In the genomic region with DNA sequence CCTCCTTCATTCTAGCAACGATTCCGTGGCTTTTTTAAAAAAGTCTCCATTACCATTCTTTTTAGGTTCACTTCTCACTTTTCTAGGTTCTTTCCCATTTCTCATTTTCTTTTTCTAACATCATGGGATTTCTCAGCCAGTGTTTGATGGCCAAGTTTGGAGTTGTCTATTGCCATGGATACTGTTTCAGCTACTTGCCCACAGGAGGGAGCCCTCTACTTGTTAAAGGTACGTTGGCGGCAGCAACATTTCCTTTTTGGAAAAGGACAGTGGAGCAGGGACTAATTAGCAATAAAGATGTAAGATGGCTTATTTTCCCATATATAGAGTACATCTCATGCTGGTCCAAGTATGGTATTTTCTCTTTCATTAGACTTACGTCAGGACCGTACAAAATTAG, we compare ENCODE assay signal across 9 cellular contexts.
DNase-seq lines count a peak whose midpoint lies in the region; ATAC-seq, FAIRE-seq and TF ChIP-seq lines count a peak whose summit lies in the region.
"Had no signal": no experiment of that assay in that cellular context is flagged by ENCODE, and none has a peak within 500 bp of the region (broad histone marks: within the 10 kb centered on the region; RNA-seq: fewer than 3 reads in every experiment).

No MANE protein-coding gene starts in this region.

- H3K27me3 ChIP-seq in GM23338 (ENCODE audit: insufficient read depth), result no peaks in the 10 kb centered on the region

- TF ChIP-seq CTCF in GM23338 (conservative IDR thresholded peaks at IDR 0.05; ENCODE audit: low read depth in 2 of 2) (peak; percentile 93 to 98), chondrocyte (IDR thresholded peaks at IDR 0.05) (peak; percentile 73), osteocyte (IDR thresholded peaks at IDR 0.05) (peak; percentile 30), GM13976 (IDR thresholded peaks at IDR 0.05; ENCODE audit: borderline replicate concordance, control extremely low read depth, extremely low read depth, insufficient read depth, missing control alignments) (no peak)

- H2AFZ ChIP-seq in GM23338, result no peak overlapping the region

- H3K4me1 Mint-ChIP-seq in GM23338 (peaks cover 15% of the 10 kb centered on the region; the same call in 2 of the 3 replicates), chondrocyte (ENCODE audit: low read depth) (no peaks in the 10 kb centered on the region), osteocyte (ENCODE audit: unreplicated experiment) (no peaks in the 10 kb centered on the region)

- no peak overlapping the region for H3K4me2 ChIP-seq in GM23338

- DNase-seq in GM23338 (ENCODE audit: low spot score), result peak; percentile 84
- peak; percentile 9 for DNase-seq in NCI-H345 treated with DMSO at 0.1 percent for 48 hours (lab: John Stamatoyannopoulos, UW; ENCODE audit: unreplicated experiment)
- DNase-seq in chondrocyte (ENCODE audit: low spot score), result no peak
- DNase-seq in osteocyte (ENCODE audit: extremely low spot score, unreplicated experiment), result no peak
- DNase-seq in GM13976 (ENCODE audit: low spot score), result no peak
- no peak for DNase-seq in HTR-8/SVneo (ENCODE audit: insufficient read length, low spot score)
- DNase-seq in activated naive CD4-positive, alpha-beta T cell treated with anti-CD3 and anti-CD28 coated beads, Interleukin-2, amount 50 U/mL, for 72 hours (ENCODE audit: low spot score in 2 of 2), result no peak
- DNase-seq: activated T-cell treated with anti-CD3 and anti-CD28 coated beads for 4 hours had no signal

- H3K27me3 Mint-ChIP-seq in GM23338 (ENCODE audit: insufficient read depth, low read depth, poor library complexity) (no peaks in the 10 kb centered on the region), chondrocyte (ENCODE audit: low read depth) (peaks cover 11% of the 10 kb centered on the region), osteocyte (ENCODE audit: unreplicated experiment) (peaks cover 3% of the 10 kb centered on the region)

- H3K27ac Mint-ChIP-seq in GM23338 (no peak overlapping the region), chondrocyte (ENCODE audit: unreplicated experiment) (no peak overlapping the region), osteocyte (ENCODE audit: unreplicated experiment) (no peak overlapping the region)
- H3K27ac Mint-ChIP-seq in activated naive CD4-positive, alpha-beta T cell treated with anti-CD3 and anti-CD28 coated beads, Interleukin-2, amount 50 U/mL, for 72 hours, result no peak overlapping the region

- H3K36me3 ChIP-seq in GM23338 (ENCODE audit: insufficient read depth), result no peaks in the 10 kb centered on the region

- ATAC-seq in GM23338, result peak; percentile 81
- ATAC-seq in HG02642 (IDR thresholded peaks at IDR 0.05; ENCODE audit: poor library complexity, unreplicated experiment), result no peak
- no peak for ATAC-seq in activated naive CD4-positive, alpha-beta T cell treated with anti-CD3 and anti-CD28 coated beads, Interleukin-2, amount 50 U/mL, for 72 hours

- H3F3A ChIP-seq in GM23338 (replicated peaks; ENCODE audit: low read depth), result no peaks in the 10 kb centered on the region

- H3K9me2 ChIP-seq in GM23338 (ENCODE audit: insufficient read depth), result no peaks in the 10 kb centered on the region

- no peak for FAIRE-seq in HTR-8/SVneo (lab: Jason Lieb, UNC)

- no peaks in the 10 kb centered on the region for H3K79me2 ChIP-seq in GM23338 (replicated peaks; ENCODE audit: insufficient read depth)

- in situ Hi-C loops in GM13976 (cut with MboI; ENCODE audit: low sequenced_read_pairs, unreplicated experiment), result no loop called here

- H3K27ac ChIP-seq in GM23338 (ENCODE audit: low read depth), result no peak overlapping the region

- no peaks in the 10 kb centered on the region for H4K20me1 ChIP-seq in GM23338 (replicated peaks; ENCODE audit: insufficient read depth)

- H3K4me1 ChIP-seq in GM23338 (ENCODE audit: insufficient read depth), result peaks cover 19% of the 10 kb centered on the region

- H3K36me3 Mint-ChIP-seq in GM23338 (ENCODE audit: low read depth) (peaks cover 14% of the 10 kb centered on the region), chondrocyte (ENCODE audit: low read depth) (no peaks in the 10 kb centered on the region), osteocyte (ENCODE audit: unreplicated experiment) (no peaks in the 10 kb centered on the region)
- peaks cover 0 to 5% of the 10 kb centered on the region in 2 donors for H3K36me3 Mint-ChIP-seq in activated naive CD4-positive, alpha-beta T cell treated with anti-CD3 and anti-CD28 coated beads, Interleukin-2, amount 50 U/mL, for 72 hours

- peaks cover 24% of the 10 kb centered on the region for H3K9me3 Mint-ChIP-seq in GM23338
- peaks cover 3% of the 10 kb centered on the region for H3K9me3 Mint-ChIP-seq in chondrocyte (ENCODE audit: low read depth)
- H3K9me3 Mint-ChIP-seq in osteocyte (ENCODE audit: unreplicated experiment), result no peaks in the 10 kb centered on the region
- peaks cover 9 to 14% of the 10 kb centered on the region in 2 donors for H3K9me3 Mint-ChIP-seq in activated naive CD4-positive, alpha-beta T cell treated with anti-CD3 and anti-CD28 coated beads, Interleukin-2, amount 50 U/mL, for 72 hours

- no peak overlapping the region for H3K4me3 ChIP-seq in GM23338

- no peak overlapping the region for H3K4me3 Mint-ChIP-seq in GM23338
- no peak overlapping the region for H3K4me3 Mint-ChIP-seq in chondrocyte (ENCODE audit: unreplicated experiment)
- no peak overlapping the region for H3K4me3 Mint-ChIP-seq in osteocyte (ENCODE audit: unreplicated experiment)

TF ChIP-seq in GM23338, 12 proteins besides CTCF, POLR2A, EP300 and RAD21 (continues in another document):
- no peak for TF ChIP-seq EZH2phosphoT487 (IDR thresholded peaks at IDR 0.05; ENCODE audit: unreplicated experiment)
- TF ChIP-seq CREB1 (CRISPR knock-in tag; IDR thresholded peaks at IDR 0.05; ENCODE audit: low read depth), result no peak
- TF ChIP-seq, protein P1, sequence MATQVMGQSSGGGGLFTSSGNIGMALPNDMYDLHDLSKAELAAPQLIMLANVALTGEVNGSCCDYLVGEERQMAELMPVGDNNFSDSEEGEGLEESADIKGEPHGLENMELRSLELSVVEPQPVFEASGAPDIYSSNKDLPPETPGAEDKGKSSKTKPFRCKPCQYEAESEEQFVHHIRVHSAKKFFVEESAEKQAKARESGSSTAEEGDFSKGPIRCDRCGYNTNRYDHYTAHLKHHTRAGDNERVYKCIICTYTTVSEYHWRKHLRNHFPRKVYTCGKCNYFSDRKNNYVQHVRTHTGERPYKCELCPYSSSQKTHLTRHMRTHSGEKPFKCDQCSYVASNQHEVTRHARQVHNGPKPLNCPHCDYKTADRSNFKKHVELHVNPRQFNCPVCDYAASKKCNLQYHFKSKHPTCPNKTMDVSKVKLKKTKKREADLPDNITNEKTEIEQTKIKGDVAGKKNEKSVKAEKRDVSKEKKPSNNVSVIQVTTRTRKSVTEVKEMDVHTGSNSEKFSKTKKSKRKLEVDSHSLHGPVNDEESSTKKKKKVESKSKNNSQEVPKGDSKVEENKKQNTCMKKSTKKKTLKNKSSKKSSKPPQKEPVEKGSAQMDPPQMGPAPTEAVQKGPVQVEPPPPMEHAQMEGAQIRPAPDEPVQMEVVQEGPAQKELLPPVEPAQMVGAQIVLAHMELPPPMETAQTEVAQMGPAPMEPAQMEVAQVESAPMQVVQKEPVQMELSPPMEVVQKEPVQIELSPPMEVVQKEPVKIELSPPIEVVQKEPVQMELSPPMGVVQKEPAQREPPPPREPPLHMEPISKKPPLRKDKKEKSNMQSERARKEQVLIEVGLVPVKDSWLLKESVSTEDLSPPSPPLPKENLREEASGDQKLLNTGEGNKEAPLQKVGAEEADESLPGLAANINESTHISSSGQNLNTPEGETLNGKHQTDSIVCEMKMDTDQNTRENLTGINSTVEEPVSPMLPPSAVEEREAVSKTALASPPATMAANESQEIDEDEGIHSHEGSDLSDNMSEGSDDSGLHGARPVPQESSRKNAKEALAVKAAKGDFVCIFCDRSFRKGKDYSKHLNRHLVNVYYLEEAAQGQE (IDR thresholded peaks at IDR 0.05; ENCODE audit: unreplicated experiment), result no peak
- TF ChIP-seq, protein P2, sequence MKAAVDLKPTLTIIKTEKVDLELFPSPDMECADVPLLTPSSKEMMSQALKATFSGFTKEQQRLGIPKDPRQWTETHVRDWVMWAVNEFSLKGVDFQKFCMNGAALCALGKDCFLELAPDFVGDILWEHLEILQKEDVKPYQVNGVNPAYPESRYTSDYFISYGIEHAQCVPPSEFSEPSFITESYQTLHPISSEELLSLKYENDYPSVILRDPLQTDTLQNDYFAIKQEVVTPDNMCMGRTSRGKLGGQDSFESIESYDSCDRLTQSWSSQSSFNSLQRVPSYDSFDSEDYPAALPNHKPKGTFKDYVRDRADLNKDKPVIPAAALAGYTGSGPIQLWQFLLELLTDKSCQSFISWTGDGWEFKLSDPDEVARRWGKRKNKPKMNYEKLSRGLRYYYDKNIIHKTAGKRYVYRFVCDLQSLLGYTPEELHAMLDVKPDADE (IDR thresholded peaks at IDR 0.05), result no peak

Comparison
In these comparisons a context has a peak if more than half of its experiments do, and no peak if none do; other contexts are left out.
1. DNase-seq: peak in GM23338 (single experiment) and NCI-H345 treated with DMSO at 0.1 percent for 48 hours (single experiment); none in chondrocyte (single experiment), osteocyte (single experiment), GM13976 (single experiment), HTR-8/SVneo (single experiment) and activated naive CD4-positive, alpha-beta T cell treated with anti-CD3 and anti-CD28 coated beads, Interleukin-2, amount 50 U/mL, for 72 hours (0 of 2).